Comparison of ENCODE assay signal across 1 cellular context in genomic region chr5:64532212-64532611, GRCh38.
TF ChIP-seq lines count a peak whose summit lies in the region.

No MANE protein-coding gene starts in this region.

TF ChIP-seq in GM23338, 12 proteins besides CTCF, POLR2A, EP300 and RAD21:
- no peak for TF ChIP-seq ZNF462 (CRISPR knock-in tag; IDR thresholded peaks at IDR 0.05)
- TF ChIP-seq STAT1 (IDR thresholded peaks at IDR 0.05; ENCODE audit: unreplicated experiment), result no peak
- no peak for TF ChIP-seq EZH2phosphoT487 (IDR thresholded peaks at IDR 0.05; ENCODE audit: unreplicated experiment)
- no peak for TF ChIP-seq ZNF331 (CRISPR knock-in tag; IDR thresholded peaks at IDR 0.05; ENCODE audit: low read depth)
- TF ChIP-seq ZNF114 (CRISPR knock-in tag; IDR thresholded peaks at IDR 0.05), result no peak
- no peak for TF ChIP-seq EZH2 (IDR thresholded peaks at IDR 0.05; ENCODE audit: low read depth, unreplicated experiment)
- no peak for TF ChIP-seq REST (IDR thresholded peaks at IDR 0.05; ENCODE audit: unreplicated experiment)
- TF ChIP-seq JUNB (IDR thresholded peaks at IDR 0.05; ENCODE audit: unreplicated experiment), result no peak
- no peak for TF ChIP-seq NANOG (IDR thresholded peaks at IDR 0.05; ENCODE audit: borderline replicate concordance)
- no peak for TF ChIP-seq POLR2AphosphoS5 (IDR thresholded peaks at IDR 0.05; ENCODE audit: low read depth)
- TF ChIP-seq CREB1 (CRISPR knock-in tag; IDR thresholded peaks at IDR 0.05; ENCODE audit: low read depth), result no peak
- no peak for TF ChIP-seq ETS1 (IDR thresholded peaks at IDR 0.05)
